ENCODE assay signal across 1 cellular context in the genomic region with DNA sequence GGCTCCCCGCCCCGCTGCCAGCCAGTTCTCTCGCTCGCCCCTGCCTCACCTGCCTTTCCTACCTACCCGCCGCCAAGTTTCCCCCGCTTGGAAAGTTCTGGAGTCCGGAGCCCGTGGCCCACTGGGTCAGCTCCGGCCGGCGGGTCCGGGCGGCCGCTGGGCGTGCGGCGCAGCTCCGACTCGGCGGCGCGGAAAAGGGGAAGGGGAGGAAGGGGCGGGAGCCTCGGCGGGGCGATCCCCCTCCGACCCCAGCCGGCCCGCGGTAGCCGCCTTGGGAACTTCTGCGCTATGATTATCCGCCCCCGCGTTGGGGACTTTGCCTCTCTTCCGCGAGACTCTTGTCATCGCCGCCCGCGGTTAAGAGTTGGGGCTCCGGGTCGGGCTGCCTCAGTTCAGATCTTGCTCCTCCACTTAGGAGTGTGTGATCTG.
TF ChIP-seq lines count a peak whose summit lies in the region.

No MANE protein-coding gene starts in this region.

TF ChIP-seq in GM23338, 12 proteins besides CTCF, POLR2A, EP300 and RAD21 (continued from another document):
- TF ChIP-seq, protein P1, sequence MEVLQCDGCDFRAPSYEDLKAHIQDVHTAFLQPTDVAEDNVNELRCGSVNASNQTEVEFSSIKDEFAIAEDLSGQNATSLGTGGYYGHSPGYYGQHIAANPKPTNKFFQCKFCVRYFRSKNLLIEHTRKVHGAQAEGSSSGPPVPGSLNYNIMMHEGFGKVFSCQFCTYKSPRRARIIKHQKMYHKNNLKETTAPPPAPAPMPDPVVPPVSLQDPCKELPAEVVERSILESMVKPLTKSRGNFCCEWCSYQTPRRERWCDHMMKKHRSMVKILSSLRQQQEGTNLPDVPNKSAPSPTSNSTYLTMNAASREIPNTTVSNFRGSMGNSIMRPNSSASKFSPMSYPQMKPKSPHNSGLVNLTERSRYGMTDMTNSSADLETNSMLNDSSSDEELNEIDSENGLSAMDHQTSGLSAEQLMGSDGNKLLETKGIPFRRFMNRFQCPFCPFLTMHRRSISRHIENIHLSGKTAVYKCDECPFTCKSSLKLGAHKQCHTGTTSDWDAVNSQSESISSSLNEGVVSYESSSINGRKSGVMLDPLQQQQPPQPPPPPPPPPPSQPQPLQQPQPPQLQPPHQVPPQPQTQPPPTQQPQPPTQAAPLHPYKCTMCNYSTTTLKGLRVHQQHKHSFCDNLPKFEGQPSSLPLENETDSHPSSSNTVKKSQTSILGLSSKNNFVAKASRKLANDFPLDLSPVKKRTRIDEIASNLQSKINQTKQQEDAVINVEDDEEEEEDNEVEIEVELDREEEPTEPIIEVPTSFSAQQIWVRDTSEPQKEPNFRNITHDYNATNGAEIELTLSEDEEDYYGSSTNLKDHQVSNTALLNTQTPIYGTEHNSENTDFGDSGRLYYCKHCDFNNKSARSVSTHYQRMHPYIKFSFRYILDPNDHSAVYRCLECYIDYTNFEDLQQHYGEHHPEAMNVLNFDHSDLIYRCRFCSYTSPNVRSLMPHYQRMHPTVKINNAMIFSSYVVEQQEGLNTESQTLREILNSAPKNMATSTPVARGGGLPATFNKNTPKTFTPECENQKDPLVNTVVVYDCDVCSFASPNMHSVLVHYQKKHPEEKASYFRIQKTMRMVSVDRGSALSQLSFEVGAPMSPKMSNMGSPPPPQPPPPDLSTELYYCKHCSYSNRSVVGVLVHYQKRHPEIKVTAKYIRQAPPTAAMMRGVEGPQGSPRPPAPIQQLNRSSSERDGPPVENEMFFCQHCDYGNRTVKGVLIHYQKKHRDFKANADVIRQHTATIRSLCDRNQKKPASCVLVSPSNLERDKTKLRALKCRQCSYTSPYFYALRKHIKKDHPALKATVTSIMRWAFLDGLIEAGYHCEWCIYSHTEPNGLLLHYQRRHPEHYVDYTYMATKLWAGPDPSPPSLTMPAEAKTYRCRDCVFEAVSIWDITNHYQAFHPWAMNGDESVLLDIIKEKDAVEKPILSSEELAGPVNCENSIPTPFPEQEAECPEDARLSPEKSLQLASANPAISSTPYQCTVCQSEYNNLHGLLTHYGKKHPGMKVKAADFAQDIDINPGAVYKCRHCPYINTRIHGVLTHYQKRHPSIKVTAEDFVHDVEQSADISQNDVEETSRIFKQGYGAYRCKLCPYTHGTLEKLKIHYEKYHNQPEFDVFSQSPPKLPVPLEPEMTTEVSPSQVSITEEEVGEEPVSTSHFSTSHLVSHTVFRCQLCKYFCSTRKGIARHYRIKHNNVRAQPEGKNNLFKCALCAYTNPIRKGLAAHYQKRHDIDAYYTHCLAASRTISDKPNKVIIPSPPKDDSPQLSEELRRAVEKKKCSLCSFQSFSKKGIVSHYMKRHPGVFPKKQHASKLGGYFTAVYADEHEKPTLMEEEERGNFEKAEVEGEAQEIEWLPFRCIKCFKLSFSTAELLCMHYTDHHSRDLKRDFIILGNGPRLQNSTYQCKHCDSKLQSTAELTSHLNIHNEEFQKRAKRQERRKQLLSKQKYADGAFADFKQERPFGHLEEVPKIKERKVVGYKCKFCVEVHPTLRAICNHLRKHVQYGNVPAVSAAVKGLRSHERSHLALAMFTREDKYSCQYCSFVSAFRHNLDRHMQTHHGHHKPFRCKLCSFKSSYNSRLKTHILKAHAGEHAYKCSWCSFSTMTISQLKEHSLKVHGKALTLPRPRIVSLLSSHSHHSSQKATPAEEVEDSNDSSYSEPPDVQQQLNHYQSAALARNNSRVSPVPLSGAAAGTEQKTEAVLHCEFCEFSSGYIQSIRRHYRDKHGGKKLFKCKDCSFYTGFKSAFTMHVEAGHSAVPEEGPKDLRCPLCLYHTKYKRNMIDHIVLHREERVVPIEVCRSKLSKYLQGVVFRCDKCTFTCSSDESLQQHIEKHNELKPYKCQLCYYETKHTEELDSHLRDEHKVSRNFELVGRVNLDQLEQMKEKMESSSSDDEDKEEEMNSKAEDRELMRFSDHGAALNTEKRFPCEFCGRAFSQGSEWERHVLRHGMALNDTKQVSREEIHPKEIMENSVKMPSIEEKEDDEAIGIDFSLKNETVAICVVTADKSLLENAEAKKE (CRISPR knock-in tag; IDR thresholded peaks at IDR 0.05): no peak
- TF ChIP-seq NANOG (IDR thresholded peaks at IDR 0.05; ENCODE audit: borderline replicate concordance) (no peak), CREB1 (CRISPR knock-in tag; IDR thresholded peaks at IDR 0.05; ENCODE audit: low read depth) (no peak), EZH2 (IDR thresholded peaks at IDR 0.05; ENCODE audit: low read depth, unreplicated experiment) (peak; percentile 89), EZH2phosphoT487 (IDR thresholded peaks at IDR 0.05; ENCODE audit: unreplicated experiment) (peak; percentile 28)
